Comparison of ENCODE assay signal across 1 cellular context in genomic region chr3:47370887-47371697, GRCh38.
TF ChIP-seq lines count a peak whose summit lies in the region.

No MANE protein-coding gene starts in this region.

TF ChIP-seq in K562, 482 proteins besides CTCF, POLR2A, EP300 and RAD21:
- TF ChIP-seq PBX2 (CRISPR knock-in tag; IDR thresholded peaks at IDR 0.05; ENCODE audit: low read depth) (no peak), PBX2 (tag; conservative IDR thresholded peaks at IDR 0.05; ENCODE audit: low read depth) (no peak), KDM1A (IDR thresholded peaks at IDR 0.05) (peak in 1 of 2 experiments; percentile 15; a peak in 1 of 4 replicates), JUN (IDR thresholded peaks at IDR 0.05; ENCODE audit: borderline replicate concordance, low read depth, low read length) (no peak), JUN (CRISPR knock-in tag; IDR thresholded peaks at IDR 0.05; ENCODE audit: borderline replicate concordance) (no peak), FOXP4 (CRISPR knock-in tag; IDR thresholded peaks at IDR 0.05; ENCODE audit: borderline replicate concordance) (no peak), RAD51 (IDR thresholded peaks at IDR 0.05; ENCODE audit: borderline replicate concordance, low read depth) (no peak), SAFB2 (IDR thresholded peaks at IDR 0.05; ENCODE audit: borderline replicate concordance, low read depth, low read length, severe bottlenecking) (no peak), DLX4 (CRISPR knock-in tag; IDR thresholded peaks at IDR 0.05) (no peak), VEZF1 (CRISPR knock-in tag; IDR thresholded peaks at IDR 0.05) (peak; percentile 88), MAZ (CRISPR knock-in tag; conservative IDR thresholded peaks at IDR 0.05 in 1 of 2, IDR thresholded peaks at IDR 0.05 in 1 of 2) (peak in 1 of 2 experiments; percentile 32; a peak in 1 of 4 replicates), AFF4 (CRISPR knock-in tag; IDR thresholded peaks at IDR 0.05) (no peak), FOXP1 (CRISPR knock-in tag; IDR thresholded peaks at IDR 0.05) (no peak), RBM34 (IDR thresholded peaks at IDR 0.05; ENCODE audit: borderline replicate concordance, insufficient read depth, low read length) (no peak), PRMT5 (CRISPR knock-in tag; IDR thresholded peaks at IDR 0.05) (no peak), DEAF1 (CRISPR knock-in tag; IDR thresholded peaks at IDR 0.05) (0 out of 2 replicates have a peak, but pooled peaks have one; percentile 32), EHMT2 (IDR thresholded peaks at IDR 0.05) (no peak), SMC3 (conservative IDR thresholded peaks at IDR 0.05; ENCODE audit: insufficient read depth, low read depth, low read length) (peak; percentile 72), POLR3G (IDR thresholded peaks at IDR 0.05; ENCODE audit: extremely low read depth, insufficient read length, insufficient replicate concordance) (no peak), SMARCE1 (IDR thresholded peaks at IDR 0.05) (no peak), ZNF407 (IDR thresholded peaks at IDR 0.05; ENCODE audit: low read depth) (no peak), SMARCB1 (IDR thresholded peaks at IDR 0.05; ENCODE audit: insufficient read length, low read depth) (no peak), ZNF740 (CRISPR knock-in tag; IDR thresholded peaks at IDR 0.05) (peak; percentile 85), ZNF740 (tag; IDR thresholded peaks at IDR 0.05) (peak in 1 of 2 experiments; percentile 94; a peak in 2 of 4 replicates), ZBTB7A (IDR thresholded peaks at IDR 0.05; ENCODE audit: borderline replicate concordance, control insufficient read depth, low read depth, low read length) (peak; percentile 61; the same call in 1 of the 2 replicates), ZNF274 (IDR thresholded peaks at IDR 0.05; ENCODE audit: borderline replicate concordance, low read depth, low read length) (no peak)
